8 cellular contexts compared by ENCODE assay signal in the genomic region with DNA sequence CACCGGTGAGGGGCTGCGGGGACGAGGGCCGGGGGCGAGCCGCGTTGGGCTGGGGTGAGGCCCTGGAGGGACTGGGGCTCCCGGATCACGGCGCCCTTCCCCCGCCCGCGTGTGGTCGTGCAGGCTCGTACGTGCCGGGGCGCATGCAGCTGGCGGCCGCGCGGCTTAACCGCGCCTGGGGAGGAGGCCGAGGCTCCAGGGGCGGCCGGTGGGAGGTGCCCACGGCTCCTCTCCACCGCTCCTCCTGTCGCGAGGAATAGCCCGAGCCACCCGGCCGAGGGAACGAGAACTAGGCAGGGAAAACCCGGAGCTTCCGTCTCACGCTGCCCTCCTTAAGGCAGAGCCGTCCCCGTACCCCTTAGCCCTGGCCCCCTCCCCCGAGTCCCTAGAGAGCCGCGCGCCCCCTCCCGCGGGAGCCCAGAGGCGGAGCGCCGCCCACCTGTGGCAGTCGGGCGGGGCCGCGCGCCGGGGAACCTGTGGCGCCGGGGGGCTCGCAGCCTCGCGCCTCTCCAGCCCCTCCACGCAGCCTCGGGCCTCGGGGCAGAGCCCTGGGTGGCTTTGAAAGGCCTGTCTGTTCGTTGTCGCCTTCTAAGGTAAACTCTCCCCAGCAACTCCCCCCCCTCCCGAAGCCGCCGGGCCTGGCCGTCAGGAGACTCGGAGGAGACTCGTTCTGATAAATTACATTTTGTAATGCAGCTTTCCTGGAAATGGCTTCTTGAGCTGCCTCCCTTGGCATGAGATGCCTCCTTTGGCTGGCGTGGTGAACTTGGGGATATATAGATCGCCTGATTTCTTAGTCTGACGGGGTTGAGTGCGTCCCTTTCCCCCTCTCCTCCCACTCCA. TPM values are rescaled to one million over a fixed set of nuclear protein-coding genes. Genes with fewer than 3 reads are reported as not detected.
DNase-seq lines count a peak whose midpoint lies in the region; ATAC-seq and TF ChIP-seq lines count a peak whose summit lies in the region.

No MANE protein-coding gene starts in this region.

- no peaks in the 10 kb centered on the region for H3K4me1 ChIP-seq in upper lobe of right lung

- peaks cover 81% of the 10 kb centered on the region for H3K27me3 Mint-ChIP-seq in neural crest cell (ENCODE audit: low read depth)

- peak overlapping the region; percentile 88 for H3K4me3 Mint-ChIP-seq in neural crest cell

- no peak overlapping the region for H3K27ac ChIP-seq in upper lobe of right lung

- no peaks in the 10 kb centered on the region for H3K36me3 ChIP-seq in upper lobe of right lung

- intact Hi-C loops in upper lobe of right lung (cut with DNase I): no loop called here

- no peaks in the 10 kb centered on the region for H3K36me3 Mint-ChIP-seq in neural crest cell (ENCODE audit: low read depth)

- no peaks in the 10 kb centered on the region for H3K9me3 ChIP-seq in upper lobe of right lung

- peaks cover 23% of the 10 kb centered on the region for H3K4me1 Mint-ChIP-seq in neural crest cell

- peak; percentile 58 for DNase-seq in ACHN
- DNase-seq in GM13976 (ENCODE audit: low spot score): peak; percentile 82
- DNase-seq in NCI-H2171 treated with DMSO at 0.1 percent for 48 hours (lab: John Stamatoyannopoulos, UW): peak; percentile 49
- peak; percentile 73 for DNase-seq in activated T-cell treated with anti-CD3 and anti-CD28 coated beads for 48 hours (ENCODE audit: low read depth)
- no peak for DNase-seq in fibroblast of villous mesenchyme (ENCODE audit: low read depth)
- DNase-seq in neural crest cell (ENCODE audit: low read depth, low spot score): peak; percentile 17
- peak; percentile 70 for DNase-seq in upper lobe of right lung

- no peak overlapping the region for H3K27ac Mint-ChIP-seq in neural crest cell (ENCODE audit: unreplicated experiment)

- TF ChIP-seq CTCF in GM13976 (IDR thresholded peaks at IDR 0.05; ENCODE audit: borderline replicate concordance, control extremely low read depth, extremely low read depth, insufficient read depth, missing control alignments) (no peak), fibroblast of villous mesenchyme (IDR thresholded peaks at IDR 0.05; ENCODE audit: insufficient read depth, low read depth, low read length) (no peak), neural crest cell (conservative IDR thresholded peaks at IDR 0.05) (no peak), upper lobe of right lung (IDR thresholded peaks at IDR 0.05) (no peak)

- in situ Hi-C loops in ACHN (cut with HindIII; ENCODE audit: low pct_ligation_motif_present, low pct_unique_long_range_greater_than_20kb, low sequenced_read_pairs): no loop called here
- in situ Hi-C loops in GM13976 (cut with MboI; ENCODE audit: low sequenced_read_pairs, unreplicated experiment): no loop called here

- H3K9me3 Mint-ChIP-seq in neural crest cell: no peaks in the 10 kb centered on the region

- H3K27me3 ChIP-seq in upper lobe of right lung: peaks cover 25% of the 10 kb centered on the region

- ATAC-seq in HG02884 (IDR thresholded peaks at IDR 0.05; ENCODE audit: unreplicated experiment) (peak; percentile 52), upper lobe of right lung (peak; percentile 64)

- H3K4me3 ChIP-seq in fibroblast of villous mesenchyme (ENCODE audit: low read depth, low read length) (peak overlapping the region; percentile 29), upper lobe of right lung (peak overlapping the region; percentile 66)

RNA-seq across cellular contexts. Expression of a gene that starts 0.8 kb away (rescaled TPM):
- total RNA-seq in fibroblast of villous mesenchyme (0.86 and 0.97 TPM in 2 replicates), neural crest cell (10.5 and 12.0 TPM in 2 replicates), upper lobe of right lung (4.6 TPM)
